ENCODE assay signal across 8 cellular contexts in the genomic region with DNA sequence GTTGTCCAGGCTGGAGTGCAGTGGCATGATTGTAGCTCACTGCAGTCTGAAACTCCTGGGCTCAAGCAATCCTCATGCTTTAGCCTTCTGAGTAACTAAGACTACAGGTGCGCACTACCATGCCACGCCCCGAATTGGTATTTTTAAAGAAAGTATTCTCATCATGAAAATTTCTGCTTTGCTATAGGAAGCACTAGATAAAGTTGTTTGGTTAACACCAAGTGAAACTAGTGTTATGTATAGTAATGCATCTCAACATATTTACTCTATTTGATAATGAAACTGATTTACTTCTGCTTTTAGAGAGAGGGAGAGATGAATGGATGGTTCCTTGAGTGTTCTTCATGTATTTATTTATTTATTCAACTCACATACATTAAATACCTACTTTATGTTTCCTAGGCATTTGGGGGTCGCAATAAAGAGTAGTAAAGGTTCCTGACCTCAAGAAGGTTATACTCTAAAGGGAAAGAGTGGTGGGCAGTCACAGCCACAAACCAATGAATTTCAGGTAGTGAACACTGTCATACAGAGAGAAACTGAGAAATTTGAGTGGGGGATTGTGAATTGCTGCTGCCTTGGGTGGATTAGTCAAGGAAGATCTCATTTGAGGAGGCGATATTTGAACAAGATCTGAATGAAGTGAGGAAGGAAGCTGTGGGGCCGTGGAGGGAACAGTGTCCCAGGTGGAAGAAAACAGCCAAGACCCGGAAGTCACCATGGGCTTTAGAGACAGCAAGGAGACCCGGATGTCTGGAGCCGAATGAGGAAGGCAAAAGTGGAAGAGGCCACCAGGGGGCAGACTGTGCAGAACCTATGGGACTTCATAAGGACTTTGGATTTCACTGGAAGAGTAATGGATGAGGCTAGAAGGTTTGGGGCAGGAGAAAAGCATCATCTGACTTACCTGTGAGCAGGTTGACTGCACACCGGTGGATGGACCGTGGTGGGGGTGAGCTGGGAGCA.
DNase-seq lines count a peak whose midpoint lies in the region; ATAC-seq and TF ChIP-seq lines count a peak whose summit lies in the region.

No MANE protein-coding gene starts in this region.

- peaks cover 23% of the 10 kb centered on the region for H3K4me1 Mint-ChIP-seq in activated T-helper 17 cell treated with anti-CD3 and anti-CD28 coated beads, Interleukin-2, amount 50 U/mL, for 72 hours
- H3K4me1 Mint-ChIP-seq in glutamatergic neuron (ENCODE audit: low read depth, unreplicated experiment), result peaks cover 7% of the 10 kb centered on the region

- H3K9me3 ChIP-seq in spleen, result no peaks in the 10 kb centered on the region

- peak; percentile 71 for TF ChIP-seq CTCF in glutamatergic neuron (IDR thresholded peaks at IDR 0.05; ENCODE audit: partially characterized antibody, unreplicated experiment)
- TF ChIP-seq CTCF in spleen (IDR thresholded peaks at IDR 0.05 in 8 of 11, conservative IDR thresholded peaks at IDR 0.05 in 3 of 11), result peak in 7 of 11 experiments; percentile 5 to 52 (median 42)

- H3K4me1 ChIP-seq in spleen, result no peaks in the 10 kb centered on the region

- no peaks in the 10 kb centered on the region for H3K27me3 ChIP-seq in spleen (replicated peaks in 1 of 7)

- no peak overlapping the region for H3K27ac ChIP-seq in spleen

- no peak overlapping the region for H3K4me3 ChIP-seq in spleen

- peak; percentile 79 for ATAC-seq in GM18498 (IDR thresholded peaks at IDR 0.05; ENCODE audit: unreplicated experiment)
- ATAC-seq in HG02852 (IDR thresholded peaks at IDR 0.05; ENCODE audit: unreplicated experiment), result peak; percentile 67
- ATAC-seq in activated T-helper 17 cell treated with anti-CD3 and anti-CD28 coated beads, Interleukin-2, amount 50 U/mL, for 72 hours (replicated peaks), result peak; percentile 57

- no peaks in the 10 kb centered on the region for H3K36me3 ChIP-seq in spleen

- no peak for TF ChIP-seq POLR2A in spleen (IDR thresholded peaks at IDR 0.05)

- 75 to 85% (median 79%) methylated on average over 11 of the region's 11 CpGs for WGBS in spleen, 5 donors

- intact Hi-C loops in spleen (cut with DNase I; ENCODE audit: low total_unique reads), result no loop called here

- peak overlapping the region; percentile 18 for H3K4me3 Mint-ChIP-seq in activated T-helper 17 cell treated with anti-CD3 and anti-CD28 coated beads, Interleukin-2, amount 50 U/mL, for 72 hours
- H3K4me3 Mint-ChIP-seq in glutamatergic neuron (ENCODE audit: unreplicated experiment), result no peak overlapping the region

- no peaks in the 10 kb centered on the region for H3K27me3 Mint-ChIP-seq in activated T-helper 17 cell treated with anti-CD3 and anti-CD28 coated beads, Interleukin-2, amount 50 U/mL, for 72 hours
- no peaks in the 10 kb centered on the region for H3K27me3 Mint-ChIP-seq in glutamatergic neuron (ENCODE audit: unreplicated experiment)

- peaks cover 6% of the 10 kb centered on the region for H3K36me3 Mint-ChIP-seq in activated T-helper 17 cell treated with anti-CD3 and anti-CD28 coated beads, Interleukin-2, amount 50 U/mL, for 72 hours (ENCODE audit: low read depth)
- no peaks in the 10 kb centered on the region for H3K36me3 Mint-ChIP-seq in glutamatergic neuron (ENCODE audit: unreplicated experiment)

- no peaks in the 10 kb centered on the region for H3K9me3 Mint-ChIP-seq in activated T-helper 17 cell treated with anti-CD3 and anti-CD28 coated beads, Interleukin-2, amount 50 U/mL, for 72 hours
- no peaks in the 10 kb centered on the region for H3K9me3 Mint-ChIP-seq in glutamatergic neuron (ENCODE audit: unreplicated experiment)

- peak overlapping the region; percentile 67 for H3K27ac Mint-ChIP-seq in activated T-helper 17 cell treated with anti-CD3 and anti-CD28 coated beads, Interleukin-2, amount 50 U/mL, for 72 hours
- H3K27ac Mint-ChIP-seq in glutamatergic neuron (ENCODE audit: unreplicated experiment), result no peak overlapping the region

- peak; percentile 46 to 50 for DNase-seq in AML-193 (lab: John Stamatoyannopoulos, UW)
- DNase-seq in NCI-H2171 treated with DMSO at 0.1 percent for 48 hours (lab: John Stamatoyannopoulos, UW), result peak; percentile 23
- DNase-seq in glutamatergic neuron, result peak; percentile 73
- peak; percentile 72 for DNase-seq in spleen
- DNase-seq in ureter (ENCODE audit: low spot score), result no peak
